Comparison of ENCODE assay signal across 2 cellular contexts in genomic region chr10:13206546-13207443, GRCh38.
A peak's percentile ranks its signal among the peaks of the same experiment; 100 is the strongest.
TF ChIP-seq lines count a peak whose summit lies in the region.

No MANE protein-coding gene starts in this region.

TF ChIP-seq in K562, 482 proteins besides CTCF, POLR2A, EP300 and RAD21:
- TF ChIP-seq ZBTB40 (IDR thresholded peaks at IDR 0.05) (peak; percentile 84), ZBTB40 (CRISPR knock-in tag; IDR thresholded peaks at IDR 0.05) (peak; percentile 55; the same call in 1 of the 2 replicates), ZNF384 (IDR thresholded peaks at IDR 0.05; ENCODE audit: low read depth, low read length) (peak; percentile 47; the same call in 1 of the 2 replicates), ZHX1 (conservative IDR thresholded peaks at IDR 0.05; ENCODE audit: low read length) (no peak)
TF ChIP-seq in K562: peak in this region for 2.

TF ChIP-seq in liver, 16 proteins besides CTCF, POLR2A, EP300 and RAD21 (continued from another document):
- no peak for TF ChIP-seq ATF3 (IDR thresholded peaks at IDR 0.05)
- TF ChIP-seq EGR1 (IDR thresholded peaks at IDR 0.05; ENCODE audit: low read depth in 2 of 2): no peak
- TF ChIP-seq TAF1 (conservative IDR thresholded peaks at IDR 0.05): no peak
- TF ChIP-seq MAX (IDR thresholded peaks at IDR 0.05): no peak
- no peak for TF ChIP-seq GABPA (IDR thresholded peaks at IDR 0.05 in 1 of 2, conservative IDR thresholded peaks at IDR 0.05 in 1 of 2)
